In genomic region chr12:109775172-109775881, GRCh38 we compare ENCODE assay signal across 8 cellular contexts. TPM values are rescaled to one million over a fixed set of nuclear protein-coding genes. Genes with fewer than 3 reads are reported as not detected.
DNase-seq lines count a peak whose midpoint lies in the region; ATAC-seq and TF ChIP-seq lines count a peak whose summit lies in the region.

No MANE protein-coding gene starts in this region.

- H3K9ac ChIP-seq in adipocyte (ENCODE audit: low read length), result no peak overlapping the region

- H3K4me1 ChIP-seq in adipocyte (ENCODE audit: control insufficient read depth, insufficient read depth, low read length) (peaks cover 10% of the 10 kb centered on the region), left ventricle myocardium inferior (peaks cover 23% of the 10 kb centered on the region)

- intact Hi-C loops in left ventricle myocardium inferior (cut with micrococcal nuclease), result loop anchor here (5.0 to 10.0 kb wide), 3 partner anchors 183 to 353 kb away; no protein-coding TSS in a partner anchor

- peaks cover 11 to 14% (median 12%) of the 10 kb centered on the region in 3 donors for H3K4me1 Mint-ChIP-seq in T-cell

- H3K27me3 ChIP-seq in adipocyte (replicated peaks; ENCODE audit: control insufficient read depth, insufficient read depth, low read length) (peaks cover 20% of the 10 kb centered on the region), left ventricle myocardium inferior (ENCODE audit: low read depth) (no peaks in the 10 kb centered on the region)

- DNase-seq in GM04504 (ENCODE audit: low read depth) (peak; percentile 40), M059J (ENCODE audit: low read depth) (peak; percentile 58), T-cell (peak; percentile 12 to 74 (median 62)), adipocyte (ENCODE audit: low read depth) (peak; percentile 86), left ventricle myocardium inferior (peak; percentile 73), retinal pigment epithelial cell (ENCODE audit: low read depth) (peak; percentile 5)

- no peaks in the 10 kb centered on the region for H3K36me3 ChIP-seq in adipocyte (ENCODE audit: control insufficient read depth, insufficient read depth, low read length, severe bottlenecking)
- H3K36me3 ChIP-seq in left ventricle myocardium inferior, result no peaks in the 10 kb centered on the region

- POLR2A ChIA-PET in T-cell (lab: Charles Lee), result no interaction called here

- TF ChIP-seq CTCF in left ventricle myocardium inferior (IDR thresholded peaks at IDR 0.05; ENCODE audit: borderline replicate concordance), result peak; percentile 93
- TF ChIP-seq CTCF in retinal pigment epithelial cell (conservative IDR thresholded peaks at IDR 0.05; ENCODE audit: low read depth, low read length), result peak; percentile 96

- CTCF ChIA-PET in T-cell (lab: Charles Lee), result interaction anchor here (0.5 to 2.5 kb wide), 11 partner anchors 176 to 853 kb away, joined by 3 to 11 read pairs (median 5); no protein-coding TSS in a partner anchor

- no peak overlapping the region for H3K27ac ChIP-seq in left ventricle myocardium inferior (replicated peaks)

- H3K9me3 Mint-ChIP-seq in T-cell, result no peaks in the 10 kb centered on the region

- peaks cover 12% of the 10 kb centered on the region for H3K9me3 ChIP-seq in adipocyte (ENCODE audit: control insufficient read depth, low read length)
- H3K9me3 ChIP-seq in left ventricle myocardium inferior (replicated peaks), result peaks cover 16% of the 10 kb centered on the region

- no peaks in the 10 kb centered on the region for H3K36me3 Mint-ChIP-seq in T-cell

- no peak overlapping the region for H3K4me3 Mint-ChIP-seq in T-cell

- H3K4me3 ChIP-seq in adipocyte (ENCODE audit: low read length) (no peak overlapping the region), left ventricle myocardium inferior (no peak overlapping the region), retinal pigment epithelial cell (ENCODE audit: low read length) (no peak overlapping the region)

- ATAC-seq in T-cell (replicated peaks in 1 of 4) (peak; percentile 72 to 84 (median 82)), HG02678 (IDR thresholded peaks at IDR 0.05; ENCODE audit: unreplicated experiment) (no peak), HG03565 (IDR thresholded peaks at IDR 0.05; ENCODE audit: unreplicated experiment) (no peak)

- H3K27ac Mint-ChIP-seq in T-cell, result no peak overlapping the region

- H3K27me3 Mint-ChIP-seq in T-cell, result no peaks in the 10 kb centered on the region

RNA-seq across cellular contexts. Expression of gene TRPV4, which starts 57.9 kb away (rescaled TPM):
- total RNA-seq in M059J (2014; rRNA removed; shearing (Covaris generic)), result 0.44 and 0.81 TPM in 2 replicates
- total RNA-seq in T-cell (not detected), left ventricle myocardium inferior (0.33 TPM)

Comparison
In these comparisons a context has a peak if more than half of its experiments do, and no peak if none do; other contexts are left out.
1. DNase-seq: peak in every context shown above with its lines; median percentile 86 in adipocyte; 73 in left ventricle myocardium inferior; 62 in T-cell; 58 in M059J; 40 in GM04504; 5 in retinal pigment epithelial cell.
2. ATAC-seq: peak in T-cell (4 of 4); none in HG02678 (single experiment) and HG03565 (single experiment).